Comparison of ENCODE assay signal across 23 cellular contexts in genomic region chr18:44123743-44124142, GRCh38.
DNase-seq lines count a peak whose midpoint lies in the region; ATAC-seq, FAIRE-seq and TF ChIP-seq lines count a peak whose summit lies in the region.
"Had no signal": no experiment of that assay in that cellular context is flagged by ENCODE, and none has a peak within 500 bp of the region (broad histone marks: within the 10 kb centered on the region; RNA-seq: fewer than 3 reads in every experiment).

No MANE protein-coding gene starts in this region.

- no peak for TF ChIP-seq POLR2A in GM12892 (IDR thresholded peaks at IDR 0.05; ENCODE audit: low read depth, low read length)

- H3K36me3 Mint-ChIP-seq in activated CD8-positive, alpha-beta T cell treated with anti-CD3 and anti-CD28 coated beads, Interleukin-2, amount 10 ng/mL, durations not matched to agents 7 days and 5 days (ENCODE audit: low read depth), result no peaks in the 10 kb centered on the region
- H3K36me3 Mint-ChIP-seq in MCF 10A (ENCODE audit: insufficient read depth, unreplicated experiment), result no peaks in the 10 kb centered on the region
- H3K36me3 Mint-ChIP-seq: naive B cell had no signal

- H3K4me1 Mint-ChIP-seq in activated CD8-positive, alpha-beta T cell treated with anti-CD3 and anti-CD28 coated beads, Interleukin-2, amount 10 ng/mL, durations not matched to agents 7 days and 5 days (ENCODE audit: low read depth), result no peaks in the 10 kb centered on the region
- peaks cover 6% of the 10 kb centered on the region for H3K4me1 Mint-ChIP-seq in MCF 10A (ENCODE audit: insufficient read depth, unreplicated experiment)
- H3K4me1 Mint-ChIP-seq: naive B cell, T-helper 17 cell had no signal

- intact Hi-C loops in MCF 10A (cut with micrococcal nuclease), result no loop called here

- BruUV-seq in MCF 10A (replicated peaks; lab: Mats Ljungman, UMichigan), result no TSS peak

- H3K27ac Mint-ChIP-seq in activated CD8-positive, alpha-beta T cell treated with anti-CD3 and anti-CD28 coated beads, Interleukin-2, amount 10 ng/mL, durations not matched to agents 7 days and 5 days, result no peak overlapping the region
- H3K27ac Mint-ChIP-seq in MCF 10A (ENCODE audit: low read depth, unreplicated experiment), result no peak overlapping the region
- H3K27ac Mint-ChIP-seq: naive B cell, T-helper 17 cell had no signal

- no peaks in the 10 kb centered on the region for H3K27me3 Mint-ChIP-seq in activated CD8-positive, alpha-beta T cell treated with anti-CD3 and anti-CD28 coated beads, Interleukin-2, amount 10 ng/mL, durations not matched to agents 7 days and 5 days (ENCODE audit: low read depth)
- no peaks in the 10 kb centered on the region for H3K27me3 Mint-ChIP-seq in MCF 10A (ENCODE audit: insufficient read depth, unreplicated experiment)
- H3K27me3 Mint-ChIP-seq: T-helper 17 cell had no signal

- H3K9me3 Mint-ChIP-seq in activated CD8-positive, alpha-beta T cell treated with anti-CD3 and anti-CD28 coated beads, Interleukin-2, amount 10 ng/mL, durations not matched to agents 7 days and 5 days (ENCODE audit: insufficient read depth), result no peaks in the 10 kb centered on the region
- H3K9me3 Mint-ChIP-seq in MCF 10A (ENCODE audit: unreplicated experiment), result no peaks in the 10 kb centered on the region
- H3K9me3 Mint-ChIP-seq: naive B cell had no signal

- ATAC-seq in HG02938 (IDR thresholded peaks at IDR 0.05; ENCODE audit: unreplicated experiment), result peak; percentile 61
- no peak for ATAC-seq in activated CD8-positive, alpha-beta T cell treated with anti-CD3 and anti-CD28 coated beads, Interleukin-2, amount 10 ng/mL, durations not matched to agents 7 days and 5 days
- ATAC-seq: sciatic nerve, T-helper 17 cell had no signal

- DNase-seq in GM12892 (ENCODE audit: insufficient read length) (no peak), astrocyte of the spinal cord (ENCODE audit: low read depth, low spot score) (peak; percentile 42), myocyte (ENCODE audit: low read depth) (peak; percentile 31), MCF 10A (ENCODE audit: unreplicated experiment) (no peak), NCI-H524 treated with DMSO at 0.1 percent for 48 hours (lab: John Stamatoyannopoulos, UW) (no peak), AML-193 (lab: John Stamatoyannopoulos, UW) (no peak)
- DNase-seq in activated CD8-positive, alpha-beta T cell treated with anti-CD3 and anti-CD28 coated beads, Interleukin-2, amount 10 ng/mL, durations not matched to agents 7 days and 5 days, result no peak
- DNase-seq: activated CD4-positive, alpha-beta T cell treated with anti-CD3 and anti-CD28 coated beads, Interleukin-2, amount 50 U/mL, for 48 hours; amygdala; cerebellar nuclear complex; head of caudate nucleus; naive B cell; NCI-H1105 treated with DMSO at 0.1 percent for 48 hours; NCI-H69; OCI-M1; SIG-M5; stimulated activated naive CD4-positive, alpha-beta T cell treated with Interleukin-2 at 50 U/mL for 16 hours; T-helper 17 cell; tibial artery; WERI-Rb-1 had no signal

- peak; percentile 24 for FAIRE-seq in GM12892 (lab: Jason Lieb, UNC)

- in situ Hi-C loops in astrocyte of the spinal cord (cut with HindIII; ENCODE audit: low sequenced_read_pairs), result no loop called here

- TF ChIP-seq CTCF in astrocyte of the spinal cord (IDR thresholded peaks at IDR 0.05; ENCODE audit: low read depth, low read length) (no peak), MCF 10A (IDR thresholded peaks at IDR 0.05; ENCODE audit: unreplicated experiment) (no peak)

- CTCF ChIA-PET in activated CD8-positive, alpha-beta T cell treated with anti-CD3 and anti-CD28 coated beads, Interleukin-2, amount 10 ng/mL, durations not matched to agents 7 days and 5 days (lab: Charles Lee), result no interaction called here
- CTCF ChIA-PET in MCF 10A (lab: Yijun Ruan, JAX), result interaction anchor here (0.6 kb wide), 1 partner anchor 19 kb away, joined by 3 read pairs; no protein-coding TSS in a partner anchor

- no peak overlapping the region for H3K4me3 Mint-ChIP-seq in activated CD8-positive, alpha-beta T cell treated with anti-CD3 and anti-CD28 coated beads, Interleukin-2, amount 10 ng/mL, durations not matched to agents 7 days and 5 days
- H3K4me3 Mint-ChIP-seq in MCF 10A (ENCODE audit: unreplicated experiment), result no peak overlapping the region
- H3K4me3 Mint-ChIP-seq: naive B cell, T-helper 17 cell had no signal

- no peak overlapping the region for H3K4me3 ChIP-seq in astrocyte of the spinal cord (ENCODE audit: low read depth, low read length)
- H3K4me3 ChIP-seq: lung, tibial artery had no signal

- POLR2A ChIA-PET in activated CD8-positive, alpha-beta T cell treated with anti-CD3 and anti-CD28 coated beads, Interleukin-2, amount 10 ng/mL, durations not matched to agents 7 days and 5 days (lab: Charles Lee), result no interaction called here
- POLR2A ChIA-PET in MCF 10A (lab: Yijun Ruan, JAX), result no interaction called here

Comparison
In these comparisons a context has a peak if more than half of its experiments do, and no peak if none do; other contexts are left out.
1. DNase-seq: peak in astrocyte of the spinal cord (single experiment) and myocyte (single experiment); none in GM12892 (single experiment), activated CD8-positive, alpha-beta T cell treated with anti-CD3 and anti-CD28 coated beads, Interleukin-2, amount 10 ng/mL, durations not matched to agents 7 days and 5 days (single experiment), MCF 10A (single experiment), NCI-H524 treated with DMSO at 0.1 percent for 48 hours (single experiment) and AML-193 (0 of 2).